In the genomic region with DNA sequence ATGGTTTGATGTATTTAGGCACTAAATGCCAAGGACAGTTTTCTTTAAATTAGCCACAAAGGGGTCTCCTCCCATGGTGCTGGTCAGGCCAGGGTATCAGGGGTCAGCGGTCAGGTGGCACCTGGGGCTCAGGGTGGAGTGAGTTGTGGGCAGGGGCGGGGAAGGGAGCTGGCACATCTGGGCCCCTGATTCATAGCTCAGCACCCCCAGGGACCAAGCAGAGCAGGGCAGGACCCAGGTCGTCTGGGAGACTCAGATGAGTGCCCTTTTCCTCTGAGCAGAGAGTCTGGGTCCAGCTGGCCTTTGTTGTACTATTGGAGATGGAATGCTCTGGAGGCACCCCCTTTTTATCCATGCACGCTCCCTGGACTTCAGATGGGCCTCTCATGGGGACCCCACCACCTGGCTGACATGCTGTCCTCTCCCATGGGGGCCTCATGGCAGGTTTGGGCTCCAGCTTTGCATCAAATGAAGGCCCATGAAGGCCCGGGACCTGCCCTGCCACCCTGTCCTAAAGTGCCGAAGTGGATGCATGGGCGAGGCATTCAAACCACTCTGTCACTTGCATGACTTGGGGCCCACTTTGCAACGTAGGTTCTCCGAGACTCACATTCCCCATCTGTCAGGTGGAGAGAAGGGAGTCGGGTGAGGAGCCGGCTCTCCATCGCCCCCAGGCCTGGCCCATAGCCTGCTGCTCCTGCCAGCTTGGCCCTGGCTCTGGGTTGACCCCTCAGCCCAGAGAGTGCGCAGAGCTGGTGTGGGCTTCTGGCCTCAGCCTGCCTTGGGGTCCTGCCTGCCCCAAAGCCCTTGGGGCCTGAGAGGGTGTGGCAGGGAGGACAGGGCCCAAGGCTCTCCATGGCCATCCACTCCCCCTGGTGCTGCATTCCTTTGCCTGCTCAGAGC, we compare ENCODE assay signal across 17 cellular contexts.
"Had no signal": no experiment of that assay in that cellular context is flagged by ENCODE, and none has a peak within 500 bp of the region (broad histone marks: within the 10 kb centered on the region; RNA-seq: fewer than 3 reads in every experiment).

No MANE protein-coding gene starts in this region.

- H3K36me3 Mint-ChIP-seq: naive B cell had no signal

- H3K36me3 ChIP-seq: heart left ventricle, sigmoid colon, stomach, thoracic aorta had no signal

- H3K4me1 Mint-ChIP-seq: naive B cell had no signal

- H3K27ac Mint-ChIP-seq: effector memory CD8-positive, alpha-beta T cell; naive B cell; nephron had no signal

- H3K9me3 Mint-ChIP-seq: effector memory CD8-positive, alpha-beta T cell; naive B cell; nephron had no signal

- DNase-seq: effector memory CD8-positive, alpha-beta T cell; heart left ventricle; hippocampal formation; left colon; left ventricle myocardium superior; naive B cell; psoas muscle; retina; sigmoid colon; stimulated activated CD4-positive, alpha-beta T cell treated with anti-CD3 and anti-CD28 coated beads, Interleukin-12 subunit alpha, Interleukin-12 subunit beta, amount 100 ng/mL, for 4 hours; stimulated activated naive CD4-positive, alpha-beta T cell; stomach; substantia nigra; trophoblast cell had no signal

- H3K4me1 ChIP-seq: psoas muscle, sigmoid colon, stomach had no signal

- H3K27ac ChIP-seq: heart left ventricle, psoas muscle, sigmoid colon, skin epidermis, stomach, thoracic aorta had no signal

- H3K9me3 ChIP-seq: heart left ventricle, psoas muscle, sigmoid colon, stomach, thoracic aorta had no signal

- H3K4me3 ChIP-seq: heart left ventricle, psoas muscle, sigmoid colon, skin epidermis, stomach, thoracic aorta had no signal

- H3K4me3 Mint-ChIP-seq: effector memory CD8-positive, alpha-beta T cell; nephron had no signal

- ATAC-seq: effector memory CD8-positive, alpha-beta T cell; left colon; left ventricle myocardium superior; psoas muscle had no signal
